Comparison of ENCODE assay signal across 23 cellular contexts in the genomic region with DNA sequence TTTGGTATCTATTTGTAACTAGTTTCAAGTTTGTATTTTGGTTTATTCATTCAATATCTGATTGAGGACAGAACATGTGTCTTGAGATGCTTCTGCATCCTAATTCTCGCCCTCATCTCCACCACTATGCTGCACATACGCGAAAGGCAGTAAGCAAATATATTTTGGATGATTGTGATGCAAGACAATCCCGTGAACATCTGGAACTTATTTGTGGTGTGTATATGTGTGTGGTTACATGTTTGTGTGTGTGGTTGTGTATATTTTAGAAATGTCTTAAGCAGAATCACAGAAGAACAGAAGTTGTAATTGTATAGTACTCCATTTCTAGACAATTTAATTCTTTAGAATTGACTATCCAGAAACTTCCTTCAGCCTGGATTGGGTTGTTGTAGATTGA.
"Had no signal": no experiment of that assay in that cellular context is flagged by ENCODE, and none has a peak within 500 bp of the region (broad histone marks: within the 10 kb centered on the region; RNA-seq: fewer than 3 reads in every experiment).

No MANE protein-coding gene starts in this region.

- DNase-seq: activated CD4-positive, alpha-beta memory T cell treated with anti-CD3 and anti-CD28 coated beads for 36 hours; activated CD4-positive, alpha-beta T cell treated with anti-CD3 and anti-CD28 coated beads, Interleukin-2, amount 10 ng/mL, durations not matched to agents 7 days and 5 days; activated CD4-positive, CD25-positive, alpha-beta regulatory T cell; activated CD8-positive, alpha-beta memory T cell treated with anti-CD3 and anti-CD28 coated beads for 24 hours; activated effector memory CD4-positive, alpha-beta T cell treated with anti-CD3 and anti-CD28 coated beads, Interleukin-2, amount 50 U/mL, for 16 hours; activated naive CD4-positive, alpha-beta T cell treated with Interleukin-2 at 50 U/mL for 16 hours; activated naive CD8-positive, alpha-beta T cell treated with anti-CD3 and anti-CD28 coated beads, Interleukin-2, amount 50 U/mL, for 24 hours; activated T-cell treated with anti-CD3 and anti-CD28 coated beads, Interleukin-2, amount 50 U/mL, for 4 hours; amniotic stem cell; body of pancreas; Karpas-422; NCI-H1105 treated with DMSO at 0.1 percent for 48 hours; NCI-H187; NCI-H2081; NCI-H510A treated with DMSO at 0.1 percent for 48 hours; NK-92 treated with Interleukin-12 subunit alpha and Interleukin-12 subunit beta, amount 100 ng/mL, for 24 hours; PC-3; T-cell; T-helper 2 cell had no signal

- ATAC-seq: activated naive CD4-positive, alpha-beta T cell treated with anti-CD3 and anti-CD28 coated beads, Interleukin-2, amount 50 U/mL, for 72 hours; activated naive CD8-positive, alpha-beta T cell treated with anti-CD3 and anti-CD28 coated beads, Interleukin-2, amount 50 U/mL, for 24 hours; activated T-cell treated with anti-CD3 and anti-CD28 coated beads, Interleukin-2, amount 50 U/mL, for 4 hours; body of pancreas; PC-3; T-cell had no signal

- H3K27ac ChIP-seq: ascending aorta, body of pancreas, SK-N-MC, VCaP had no signal

- H3K4me3 ChIP-seq: ascending aorta, body of pancreas, SK-N-MC had no signal
